Comparison of ENCODE assay signal across 24 cellular contexts in the genomic region with DNA sequence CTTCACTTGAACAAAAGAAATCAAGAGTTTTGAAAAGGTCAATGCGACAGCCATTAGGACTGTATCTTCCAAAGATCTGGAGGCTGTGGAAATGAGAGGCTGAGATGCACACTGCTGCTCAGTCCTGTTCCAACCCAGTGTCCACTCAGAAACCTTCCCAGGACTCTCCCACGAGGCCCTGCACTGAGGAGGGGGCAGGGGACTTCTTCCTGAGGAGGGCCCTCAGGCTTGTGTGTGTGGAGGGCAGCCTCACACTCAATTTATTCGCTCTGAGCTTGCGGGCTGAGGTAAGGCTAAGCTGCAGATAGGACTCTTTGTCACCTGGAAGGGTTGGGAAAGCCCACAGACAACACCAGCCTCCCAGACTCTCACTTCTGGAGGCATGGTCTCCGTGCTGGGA.
"Had no signal": no experiment of that assay in that cellular context is flagged by ENCODE, and none has a peak within 500 bp of the region (broad histone marks: within the 10 kb centered on the region; RNA-seq: fewer than 3 reads in every experiment).

No MANE protein-coding gene starts in this region.

- ATAC-seq: activated T-cell treated with anti-CD3 and anti-CD28 coated beads, Interleukin-2, amount 50 U/mL, for 72 hours; esophagus mucosa; heart left ventricle had no signal

- H3K9me3 ChIP-seq: colonic mucosa had no signal

- H3K27ac ChIP-seq: cardiac muscle cell, colonic mucosa, heart left ventricle had no signal

- H3K27ac Mint-ChIP-seq: activated CD4-positive, alpha-beta memory T cell treated with anti-CD3 and anti-CD28 coated beads, Interleukin-2, amount 10 ng/mL, durations not matched to agents 7 days and 5 days; activated CD4-positive, alpha-beta T cell treated with anti-CD3 and anti-CD28 coated beads, Interleukin-2, amount 10 ng/mL, durations not matched to agents 7 days and 5 days; activated naive CD4-positive, alpha-beta T cell treated with anti-CD3 and anti-CD28 coated beads, Interleukin-2, amount 10 ng/mL, durations not matched to agents 7 days and 5 days; activated naive CD8-positive, alpha-beta T cell; activated T-cell treated with anti-CD3 and anti-CD28 coated beads, Interleukin-2, amount 50 U/mL, for 24 hours; activated T-cell treated with anti-CD3 and anti-CD28 coated beads, Interleukin-2, amount 50 U/mL, for 72 hours had no signal

- H3K36me3 Mint-ChIP-seq: activated naive CD4-positive, alpha-beta T cell treated with anti-CD3 and anti-CD28 coated beads, Interleukin-2, amount 10 ng/mL, durations not matched to agents 7 days and 5 days had no signal

- H3K4me1 ChIP-seq: colonic mucosa, heart left ventricle had no signal

- H3K4me1 Mint-ChIP-seq: activated CD4-positive, alpha-beta memory T cell treated with anti-CD3 and anti-CD28 coated beads, Interleukin-2, amount 10 ng/mL, durations not matched to agents 7 days and 5 days; activated CD4-positive, alpha-beta T cell treated with anti-CD3 and anti-CD28 coated beads, Interleukin-2, amount 10 ng/mL, durations not matched to agents 7 days and 5 days; activated naive CD4-positive, alpha-beta T cell treated with anti-CD3 and anti-CD28 coated beads, Interleukin-2, amount 10 ng/mL, durations not matched to agents 7 days and 5 days had no signal

- H3K4me3 ChIP-seq: cardiac muscle cell, colonic mucosa, heart left ventricle had no signal

- H3K36me3 ChIP-seq: cardiac muscle cell, colonic mucosa, heart left ventricle had no signal

- DNase-seq: activated CD4-positive, alpha-beta memory T cell treated with anti-CD3 and anti-CD28 coated beads, Interleukin-2, amount 10 ng/mL, durations not matched to agents 7 days and 5 days; activated CD4-positive, alpha-beta T cell treated with anti-CD3 and anti-CD28 coated beads for 1 hour; activated CD4-positive, alpha-beta T cell treated with anti-CD3 and anti-CD28 coated beads for 4 hours; activated CD4-positive, alpha-beta T cell treated with anti-CD3 and anti-CD28 coated beads, Interleukin-2, amount 10 ng/mL, durations not matched to agents 7 days and 5 days; activated CD4-positive, alpha-beta T cell treated with anti-CD3 and anti-CD28 coated beads, Interleukin-2, amount 50 U/mL, for 4 hours; activated CD8-positive, alpha-beta memory T cell treated with anti-CD3 and anti-CD28 coated beads, Interleukin-2, amount 50 U/mL, for 48 hours; activated gamma-delta T cell; activated naive CD4-positive, alpha-beta T cell; activated naive CD4-positive, alpha-beta T cell treated with anti-CD3 and anti-CD28 coated beads, Interleukin-2, amount 10 ng/mL, durations not matched to agents 7 days and 5 days; activated T-cell treated with anti-CD3 and anti-CD28 coated beads for 4 hours; activated T-cell treated with anti-CD3 and anti-CD28 coated beads, Interleukin-2, amount 50 U/mL, for 24 hours; activated T-cell treated with anti-CD3 and anti-CD28 coated beads, Interleukin-2, amount 50 U/mL, for 72 hours; amniotic stem cell; anterior cingulate cortex; central memory CD4-positive, alpha-beta T cell; cerebellar nuclear complex; colonic mucosa; effector CD8-positive, alpha-beta T cell; foreskin fibroblast; heart left ventricle; T-helper 2 cell had no signal

- H3K27me3 ChIP-seq: cardiac muscle cell, colonic mucosa, heart left ventricle had no signal

- H3K4me3 Mint-ChIP-seq: activated CD4-positive, alpha-beta memory T cell treated with anti-CD3 and anti-CD28 coated beads, Interleukin-2, amount 10 ng/mL, durations not matched to agents 7 days and 5 days; activated CD4-positive, alpha-beta T cell treated with anti-CD3 and anti-CD28 coated beads, Interleukin-2, amount 10 ng/mL, durations not matched to agents 7 days and 5 days; activated naive CD4-positive, alpha-beta T cell treated with anti-CD3 and anti-CD28 coated beads, Interleukin-2, amount 10 ng/mL, durations not matched to agents 7 days and 5 days; activated naive CD8-positive, alpha-beta T cell; activated T-cell treated with anti-CD3 and anti-CD28 coated beads, Interleukin-2, amount 50 U/mL, for 24 hours; activated T-cell treated with anti-CD3 and anti-CD28 coated beads, Interleukin-2, amount 50 U/mL, for 72 hours had no signal
